In the genomic region with DNA sequence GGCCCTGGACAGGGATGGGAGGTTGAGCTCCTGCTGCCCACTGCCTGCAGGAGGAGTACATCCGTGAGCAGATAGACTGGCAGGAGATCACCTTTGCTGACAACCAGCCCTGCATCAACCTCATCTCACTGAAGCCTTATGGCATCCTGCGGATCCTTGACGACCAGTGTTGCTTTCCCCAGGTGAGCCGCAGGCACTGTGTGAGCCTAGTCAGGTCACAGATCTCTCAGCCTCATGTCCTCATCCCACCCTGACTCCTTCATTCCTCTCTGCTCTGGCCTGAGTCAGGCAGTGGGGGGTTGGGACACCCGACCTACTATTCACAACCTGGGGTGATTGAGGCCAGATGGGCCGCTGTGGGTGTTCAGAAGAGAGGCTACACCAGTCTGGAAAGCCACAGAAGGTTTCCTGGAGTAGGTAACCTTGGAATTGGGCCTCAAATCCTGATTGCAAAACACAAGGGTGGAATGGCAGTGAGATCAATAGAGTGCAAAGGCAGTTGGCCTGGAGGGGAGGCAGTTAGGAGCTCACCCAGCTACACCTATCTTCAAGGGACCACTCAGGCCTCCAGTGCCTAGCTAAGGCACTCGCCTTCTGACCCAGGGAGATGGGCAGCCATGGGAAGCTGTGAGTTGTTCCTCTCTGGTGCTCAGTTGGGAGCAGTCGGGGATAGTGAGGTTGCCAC, we compare ENCODE assay signal across 27 cellular contexts.
"Had no signal": no experiment of that assay in that cellular context is flagged by ENCODE, and none has a peak within 500 bp of the region (broad histone marks: within the 10 kb centered on the region; RNA-seq: fewer than 3 reads in every experiment).

No MANE protein-coding gene starts in this region.

- FAIRE-seq: TTC549 had no signal

- H3K9me3 ChIP-seq: breast epithelium, Peyer's patch had no signal

- ATAC-seq: activated CD4-positive, alpha-beta T cell treated with anti-CD3 and anti-CD28 coated beads for 36 hours; activated CD8-positive, alpha-beta T cell treated with anti-CD3 and anti-CD28 coated beads, Interleukin-2, amount 10 ng/mL, durations not matched to agents 7 days and 5 days had no signal

- H3K27me3 Mint-ChIP-seq: activated CD4-positive, alpha-beta T cell treated with anti-CD3 and anti-CD28 coated beads for 36 hours; activated naive CD4-positive, alpha-beta T cell treated with anti-CD3 and anti-CD28 coated beads, Interleukin-2, amount 50 U/mL, for 24 hours; activated T-cell treated with anti-CD3 and anti-CD28 coated beads, Interleukin-2, amount 50 U/mL, for 24 hours had no signal

- H3K27me3 ChIP-seq: breast epithelium, Peyer's patch had no signal

- H3K27ac Mint-ChIP-seq: activated CD4-positive, alpha-beta T cell treated with anti-CD3 and anti-CD28 coated beads for 36 hours; activated CD8-positive, alpha-beta T cell treated with anti-CD3 and anti-CD28 coated beads, Interleukin-2, amount 10 ng/mL, durations not matched to agents 7 days and 5 days; activated naive CD4-positive, alpha-beta T cell treated with anti-CD3 and anti-CD28 coated beads, Interleukin-2, amount 50 U/mL, for 24 hours; activated T-cell treated with anti-CD3 and anti-CD28 coated beads, Interleukin-2, amount 50 U/mL, for 24 hours; activated T-helper 1 cell treated with anti-CD3 and anti-CD28 coated beads, Interleukin-12 subunit alpha, Interleukin-12 subunit beta, Interleukin-2, Interleukin-4 antibody, amounts not matched to agents 30 ng/mL and 10 ng/mL and 1 ng/mL, durations not matched to agents 14 hours and 24 hours and 36 hours had no signal

- H3K36me3 ChIP-seq: breast epithelium, Peyer's patch had no signal

- H3K9me3 Mint-ChIP-seq: activated naive CD4-positive, alpha-beta T cell treated with anti-CD3 and anti-CD28 coated beads, Interleukin-2, amount 50 U/mL, for 24 hours; activated T-cell treated with anti-CD3 and anti-CD28 coated beads, Interleukin-2, amount 50 U/mL, for 24 hours; activated T-helper 1 cell treated with anti-CD3 and anti-CD28 coated beads, Interleukin-12 subunit alpha, Interleukin-12 subunit beta, Interleukin-2, Interleukin-4 antibody, amounts not matched to agents 30 ng/mL and 10 ng/mL and 1 ng/mL, durations not matched to agents 14 hours and 24 hours and 36 hours had no signal

- H3K4me3 Mint-ChIP-seq: activated CD4-positive, alpha-beta T cell treated with anti-CD3 and anti-CD28 coated beads for 36 hours; activated CD8-positive, alpha-beta T cell treated with anti-CD3 and anti-CD28 coated beads, Interleukin-2, amount 10 ng/mL, durations not matched to agents 7 days and 5 days; activated naive CD4-positive, alpha-beta T cell treated with anti-CD3 and anti-CD28 coated beads, Interleukin-2, amount 50 U/mL, for 24 hours; activated T-cell treated with anti-CD3 and anti-CD28 coated beads, Interleukin-2, amount 50 U/mL, for 24 hours; activated T-helper 1 cell treated with anti-CD3 and anti-CD28 coated beads, Interleukin-12 subunit alpha, Interleukin-12 subunit beta, Interleukin-2, Interleukin-4 antibody, amounts not matched to agents 30 ng/mL and 10 ng/mL and 1 ng/mL, durations not matched to agents 14 hours and 24 hours and 36 hours had no signal

- H3K4me3 ChIP-seq: breast epithelium, Peyer's patch had no signal

- H3K36me3 Mint-ChIP-seq: activated naive CD4-positive, alpha-beta T cell treated with anti-CD3 and anti-CD28 coated beads, Interleukin-2, amount 50 U/mL, for 24 hours had no signal

- DNase-seq: activated CD4-positive, alpha-beta T cell treated with anti-CD3 and anti-CD28 coated beads for 36 hours; activated CD4-positive, alpha-beta T cell treated with anti-CD3 and anti-CD28 coated beads, Interleukin-2, amount 50 U/mL, for 1 hour; activated CD8-positive, alpha-beta T cell treated with anti-CD3 and anti-CD28 coated beads, Interleukin-2, amount 10 ng/mL, durations not matched to agents 7 days and 5 days; activated effector memory CD4-positive, alpha-beta T cell treated with Interleukin-2 at 50 U/mL for 16 hours; activated naive CD4-positive, alpha-beta T cell; activated T-cell treated with anti-CD3 and anti-CD28 coated beads, Interleukin-2, amount 50 U/mL, for 24 hours; aorta; central memory CD4-positive, alpha-beta T cell; Karpas-422; MM.1S; NCI-H1105; NCI-H1436; NCI-H1694 treated with DMSO at 0.1 percent for 48 hours; NCI-H2029 treated with DMSO at 0.1 percent for 48 hours; NCI-H345; NCI-H510A treated with DMSO at 0.1 percent for 48 hours; NCI-H69; NK-92 treated with Interleukin-12 subunit alpha and Interleukin-12 subunit beta, amount 100 ng/mL, for 24 hours; Peyer's patch; SHP77 treated with DMSO at 0.1 percent for 48 hours; T-helper 2 cell; T1000 had no signal

- H3K27ac ChIP-seq: breast epithelium, Peyer's patch, RWPE1 had no signal

- H3K4me1 Mint-ChIP-seq: activated CD4-positive, alpha-beta T cell treated with anti-CD3 and anti-CD28 coated beads for 36 hours had no signal

- H3K4me1 ChIP-seq: breast epithelium, Peyer's patch had no signal
